Comparison of ENCODE assay signal across 20 cellular contexts in the genomic region with DNA sequence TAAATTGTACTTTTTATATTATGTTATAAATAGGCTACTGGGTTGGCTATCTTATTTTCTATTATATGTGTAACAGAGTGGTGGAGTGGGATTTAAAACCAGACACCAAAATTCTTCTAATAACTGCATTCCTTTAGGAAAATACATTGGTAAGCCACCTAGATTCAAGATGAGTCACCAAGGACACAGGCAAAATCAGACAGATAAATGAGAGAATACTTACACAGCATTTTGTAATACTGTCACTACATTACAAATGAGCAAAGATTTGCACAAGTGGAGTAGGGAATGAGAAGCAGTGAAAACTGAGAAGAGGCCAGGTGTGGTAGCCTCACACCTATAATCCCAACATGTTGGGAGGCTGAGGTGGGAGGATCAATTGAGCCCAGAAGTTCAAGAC. TPM values are rescaled to one million over a fixed set of nuclear protein-coding genes. Genes with fewer than 3 reads are reported as not detected.
DNase-seq lines count a peak whose midpoint lies in the region; ATAC-seq, FAIRE-seq and TF ChIP-seq lines count a peak whose summit lies in the region.
"Had no signal": no experiment of that assay in that cellular context is flagged by ENCODE, and none has a peak within 500 bp of the region (broad histone marks: within the 10 kb centered on the region; RNA-seq: fewer than 3 reads in every experiment).

No MANE protein-coding gene starts in this region.

- H3K9me3 ChIP-seq in SK-N-SH = no peaks in the 10 kb centered on the region
- H3K9me3 ChIP-seq in GM12878 (replicated peaks; ENCODE audit: control insufficient read depth, insufficient read depth, low read length) = no peaks in the 10 kb centered on the region
- H3K9me3 ChIP-seq in transverse colon = no peaks in the 10 kb centered on the region
- H3K9me3 ChIP-seq in CD8-positive, alpha-beta T cell (ENCODE audit: low read length) = no peaks in the 10 kb centered on the region
- H3K9me3 ChIP-seq: MG63 had no signal

- no peak overlapping the region for H3K27ac ChIP-seq in SK-N-SH (ENCODE audit: low read depth in 2 of 2, low read length in 1 of 2)
- H3K27ac ChIP-seq in GM12878 (ENCODE audit: control insufficient read depth, insufficient read depth) = no peak overlapping the region
- no peak overlapping the region for H3K27ac ChIP-seq in transverse colon
- H3K27ac ChIP-seq in CD8-positive, alpha-beta T cell (ENCODE audit: low read depth, low read length) = no peak overlapping the region
- H3K27ac ChIP-seq: 22Rv1, C4-2B, KMS-11 had no signal

- no peak overlapping the region for H3K4me3 Mint-ChIP-seq in activated T-cell treated with anti-CD3 and anti-CD28 coated beads, Interleukin-2, amount 50 U/mL, for 24 hours
- no peak overlapping the region for H3K4me3 Mint-ChIP-seq in CD8-positive, alpha-beta T cell
- H3K4me3 Mint-ChIP-seq: HFFc6 had no signal

- no peak for FAIRE-seq in GM12878 (lab: Jason Lieb, UNC)
- FAIRE-seq: G401.6, H1 had no signal

- H3K4me2 ChIP-seq in SK-N-SH (no peak overlapping the region), GM12878 (ENCODE audit: control insufficient read depth, insufficient read depth) (no peak overlapping the region)
- H3K4me2 ChIP-seq: KMS-11 had no signal

- no peaks in the 10 kb centered on the region for H3K27me3 Mint-ChIP-seq in activated T-cell treated with anti-CD3 and anti-CD28 coated beads, Interleukin-2, amount 50 U/mL, for 24 hours
- peaks cover 2% of the 10 kb centered on the region for H3K27me3 Mint-ChIP-seq in CD8-positive, alpha-beta T cell (ENCODE audit: low read depth)

- RAD21 ChIA-PET in GM12878 (lab: Charles Lee; ENCODE audit: unreplicated experiment) = no interaction called here

- H3K27me3 ChIP-seq in SK-N-SH (ENCODE audit: insufficient read depth) (no peaks in the 10 kb centered on the region; the same call in 1 of the 2 replicates), GM12878 (replicated peaks in 1 of 2; ENCODE audit: control insufficient read depth in 2 of 2, insufficient read depth in 2 of 2, low read length in 1 of 2) (no peaks in the 10 kb centered on the region), transverse colon (no peaks in the 10 kb centered on the region)
- H3K27me3 ChIP-seq in CD8-positive, alpha-beta T cell (ENCODE audit: insufficient read depth, low read length) = no peaks in the 10 kb centered on the region
- H3K27me3 ChIP-seq: MG63 had no signal

- SMC1A ChIA-PET in GM12878 (lab: Charles Lee; ENCODE audit: uncharacterized antibody, unreplicated experiment) = interaction anchor here (5.3 kb wide), 1 partner anchor 12 kb away, joined by 30 read pairs; no protein-coding TSS in a partner anchor

- TF ChIP-seq RAD21 in SK-N-SH (IDR thresholded peaks at IDR 0.05; ENCODE audit: low read length) = no peak
- no peak for TF ChIP-seq RAD21 in GM12878 (IDR thresholded peaks at IDR 0.05; ENCODE audit: insufficient read depth, low read depth, low read length)

- no peaks in the 10 kb centered on the region for H3K4me1 Mint-ChIP-seq in activated T-cell treated with anti-CD3 and anti-CD28 coated beads, Interleukin-2, amount 50 U/mL, for 24 hours (ENCODE audit: low read depth)
- no peaks in the 10 kb centered on the region for H3K4me1 Mint-ChIP-seq in CD8-positive, alpha-beta T cell (ENCODE audit: low read depth)

- H3K9me2 ChIP-seq in SK-N-SH = no peaks in the 10 kb centered on the region

- POLR2A ChIA-PET in SK-N-SH (lab: Yijun Ruan, JAX) (no interaction called here), GM12878 (lab: Charles Lee) (interaction anchor here (0.5 kb wide), 1 partner anchor 9 kb away, joined by 6 read pairs; no protein-coding TSS in a partner anchor)
- POLR2A ChIA-PET in CD8-positive, alpha-beta T cell (lab: Charles Lee) = interaction anchor here (0.6 kb wide), 1 partner anchor 9 kb away, joined by 3 read pairs; no protein-coding TSS in a partner anchor

- TF ChIP-seq CTCF in SK-N-SH (IDR thresholded peaks at IDR 0.05) (no peak), GM12878 (IDR thresholded peaks at IDR 0.05 in 2 of 3, conservative IDR thresholded peaks at IDR 0.05 in 1 of 3; ENCODE audit: control insufficient read depth in 2 of 3, extremely low read depth in 1 of 3, insufficient read depth in 1 of 3, low read depth in 3 of 3, low read length in 3 of 3) (no peak), transverse colon (IDR thresholded peaks at IDR 0.05) (no peak)
- no peak for TF ChIP-seq CTCF in CD8-positive, alpha-beta T cell (IDR thresholded peaks at IDR 0.05)

- TF ChIP-seq POLR2A in GM12878 (IDR thresholded peaks at IDR 0.05; ENCODE audit: low read depth, low read length) (no peak), transverse colon (IDR thresholded peaks at IDR 0.05) (no peak)

- H3K36me3 ChIP-seq in SK-N-SH (replicated peaks in 1 of 2; ENCODE audit: control insufficient read depth in 1 of 2, insufficient read depth in 2 of 2, low read length in 1 of 2) (no peaks in the 10 kb centered on the region), GM12878 (ENCODE audit: control insufficient read depth in 2 of 2, insufficient read depth in 2 of 2, low read length in 1 of 2) (no peaks in the 10 kb centered on the region), transverse colon (no peaks in the 10 kb centered on the region)
- H3K36me3 ChIP-seq in CD8-positive, alpha-beta T cell (ENCODE audit: insufficient read depth, low read length) = no peaks in the 10 kb centered on the region
- H3K36me3 ChIP-seq: MG63 had no signal

- BruUV-seq in GM12878 (replicated peaks; lab: Mats Ljungman, UMichigan) = no TSS peak

- H3K79me2 ChIP-seq in SK-N-SH (ENCODE audit: insufficient read depth) (no peaks in the 10 kb centered on the region), GM12878 (ENCODE audit: control insufficient read depth, insufficient read depth, low read length) (no peaks in the 10 kb centered on the region)

- H2AFZ ChIP-seq in SK-N-SH (ENCODE audit: low read depth) (no peak overlapping the region), GM12878 (ENCODE audit: control insufficient read depth, low read depth, low read length) (no peak overlapping the region)

- no peak overlapping the region for H3K4me3 ChIP-seq in SK-N-SH (ENCODE audit: low read depth in 2 of 2, low read length in 1 of 2)
- no peak overlapping the region for H3K4me3 ChIP-seq in GM12878
- H3K4me3 ChIP-seq in transverse colon = no peak overlapping the region
- no peak overlapping the region for H3K4me3 ChIP-seq in CD8-positive, alpha-beta T cell (ENCODE audit: low read depth, low read length)
- H3K4me3 ChIP-seq: MG63 had no signal

- CTCF ChIA-PET in SK-N-SH (lab: Yijun Ruan, JAX) (no interaction called here), GM12878 (lab: Yijun Ruan, JAX) (no interaction called here)
- CTCF ChIA-PET in CD8-positive, alpha-beta T cell (lab: Charles Lee) = no interaction called here

- TF ChIP-seq EP300 in SK-N-SH (IDR thresholded peaks at IDR 0.05; ENCODE audit: borderline replicate concordance in 1 of 2, low read depth in 1 of 2, low read length in 1 of 2) (no peak), GM12878 (IDR thresholded peaks at IDR 0.05; ENCODE audit: borderline replicate concordance in 1 of 2, control insufficient read depth in 1 of 2, low read depth in 2 of 2, low read length in 2 of 2) (no peak), transverse colon (IDR thresholded peaks at IDR 0.05; ENCODE audit: low read depth) (no peak)

- H3K36me3 Mint-ChIP-seq in activated T-cell treated with anti-CD3 and anti-CD28 coated beads, Interleukin-2, amount 50 U/mL, for 24 hours (ENCODE audit: low read depth) = no peaks in the 10 kb centered on the region
- H3K36me3 Mint-ChIP-seq in CD8-positive, alpha-beta T cell = no peaks in the 10 kb centered on the region

- ATAC-seq in SK-N-SH treated with all-trans-retinoic acid at 6 μM for 48 hours (no peak; the same call in 2 of the 3 replicates), GM12878 (no peak), GM19452 (IDR thresholded peaks at IDR 0.05; ENCODE audit: unreplicated experiment) (no peak)
- ATAC-seq in CD8-positive, alpha-beta T cell = no peak
- ATAC-seq: PC-3 had no signal

- H4K20me1 ChIP-seq in SK-N-SH (ENCODE audit: insufficient read depth) (no peaks in the 10 kb centered on the region), GM12878 (ENCODE audit: control insufficient read depth, insufficient read depth) (no peaks in the 10 kb centered on the region)

- no peak overlapping the region for H3K27ac Mint-ChIP-seq in activated T-cell treated with anti-CD3 and anti-CD28 coated beads, Interleukin-2, amount 50 U/mL, for 24 hours
- H3K27ac Mint-ChIP-seq in CD8-positive, alpha-beta T cell = no peak overlapping the region
- H3K27ac Mint-ChIP-seq: HFFc6 had no signal

- intact Hi-C loops in GM12878 (cut with micrococcal nuclease; ENCODE audit: unreplicated experiment) = no loop called here
- intact Hi-C loops in transverse colon (cut with DNase I; ENCODE audit: low total_unique reads) = loop anchor here (10.0 kb wide), 1 partner anchor 382 kb away; no protein-coding TSS in a partner anchor
- intact Hi-C loops in CD8-positive, alpha-beta T cell (cut with DNase I, micrococcal nuclease) = no loop called here

- no peaks in the 10 kb centered on the region for H3K9me3 Mint-ChIP-seq in activated T-cell treated with anti-CD3 and anti-CD28 coated beads, Interleukin-2, amount 50 U/mL, for 24 hours
- no peaks in the 10 kb centered on the region for H3K9me3 Mint-ChIP-seq in CD8-positive, alpha-beta T cell
- H3K9me3 Mint-ChIP-seq: HFFc6 had no signal

- DNase-seq in SK-N-SH (no peak), GM12878 (ENCODE audit: low read depth, low spot score) (no peak), iris pigment epithelial cell (ENCODE audit: low read depth) (peak; percentile 72), transverse colon (no peak)
- no peak for DNase-seq in activated T-cell treated with anti-CD3 and anti-CD28 coated beads, Interleukin-2, amount 50 U/mL, for 24 hours
- DNase-seq in CD8-positive, alpha-beta T cell = no peak
- DNase-seq: COR-L47, HFFc6, MG63, NCI-H1105, NCI-H187, NCI-H446, PC-3 had no signal

- in situ Hi-C loops in GM12878 (cut with MboI) (no loop called here), transverse colon (cut with MboI; ENCODE audit: low pct_ligation_motif_present in 1 of 4, low pct_unique_long_range_greater_than_20kb in 1 of 4, low sequenced_read_pairs in 3 of 4) (no loop called here)

- H3K9ac ChIP-seq in SK-N-SH (no peak overlapping the region), GM12878 (ENCODE audit: control insufficient read depth, insufficient read depth, low read length) (no peak overlapping the region)
- H3K9ac ChIP-seq: KMS-11 had no signal

- H3F3A ChIP-seq in SK-N-SH (replicated peaks; ENCODE audit: insufficient read depth) = no peaks in the 10 kb centered on the region

- no peaks in the 10 kb centered on the region; a peak in 2 of 4 replicates for H3K4me1 ChIP-seq in SK-N-SH (ENCODE audit: control insufficient read depth in 1 of 2, insufficient read depth in 2 of 2, low read depth in 1 of 2, low read length in 1 of 2)
- H3K4me1 ChIP-seq in GM12878 (ENCODE audit: control insufficient read depth, insufficient read depth, low read length) = no peaks in the 10 kb centered on the region
- H3K4me1 ChIP-seq in transverse colon = peaks cover 0 to 5% (median 0%) of the 10 kb centered on the region in 4 donors
- H3K4me1 ChIP-seq in CD8-positive, alpha-beta T cell (ENCODE audit: insufficient read depth, low read length) = no peaks in the 10 kb centered on the region

RNA-seq across cellular contexts. Expression of a gene that starts 6.2 kb away (rescaled TPM):
- 4.8 and 8.4 TPM in 2 replicates for polyA plus RNA-seq in SK-N-SH (2012; rRNA removed)
- polyA plus RNA-seq in SK-N-SH (2012; cell fraction: cytosol; rRNA removed) = 7.6 TPM in 2 replicates
- polyA plus RNA-seq in SK-N-SH (2012; cell fraction: nucleus; rRNA removed) = 2.0 and 8.8 TPM in 2 replicates
- 18.2 and 20.4 TPM in 2 replicates for total RNA-seq in GM12878 (2013; cell fraction: nucleolus; rRNA removed)
- 20.9 and 22.1 TPM in 2 replicates for total RNA-seq in GM12878 (2014; rRNA removed)
- total RNA-seq in GM12878 (2014; rRNA removed; fragmentation: Illumina TruSeq; extraction: Trizol) = 48.3 and 50.0 TPM in 2 replicates
- total RNA-seq in GM12878 (2021) = 35.6 and 36.2 TPM in 2 replicates
- polyA plus RNA-seq in GM12878 (2011; ENCODE audit: low read depth) = 10.0 TPM
- 52.2 and 63.5 TPM in 2 replicates for polyA plus RNA-seq in GM12878 (2011; rRNA removed)
- polyA plus RNA-seq in GM12878 (2011; cell fraction: cytosol; rRNA removed) = 31.9 and 34.3 TPM in 2 replicates
- polyA plus RNA-seq in GM12878 (2011; cell fraction: nucleus; rRNA removed) = 33.9 and 42.0 TPM in 2 replicates
- 10.0 and 14.3 TPM in 2 replicates for polyA plus RNA-seq in GM12878 (2012)
- 74.6 and 105 TPM in 2 replicates for polyA plus RNA-seq in GM12878 (2014; fragmentation: Illumina TruSeq; extraction: Trizol)
- polyA plus RNA-seq in GM12878 (2014; fragmentation: Nextera tagmentation; extraction: Ambion mirVana) = 10 to 100 TPM; 17.6 to 20.9 TPM
- 34.4 and 35.9 TPM in 2 replicates for polyA plus RNA-seq in GM12878 (2014; rRNA removed)
- polyA plus RNA-seq in GM12878 (2016; fragmentation: Nextera tagmentation; extraction: Ambion mirVana) = 10 to 100 TPM; 59.7 to 65.9 TPM
- 44.0 and 81.4 TPM in 2 replicates for polyA minus RNA-seq in GM12878 (2011; rRNA and poly(A)+ RNA removed)
- 24.3 and 33.4 TPM in 2 replicates for polyA minus RNA-seq in GM12878 (2011; cell fraction: cytosol; rRNA and poly(A)+ RNA removed)
- 9.1 and 14.5 TPM in 2 replicates for polyA minus RNA-seq in GM12878 (2011; cell fraction: nucleus; rRNA and poly(A)+ RNA removed)
- 10 to 100 TPM; 14.1 to 27.6 (median 18.2) TPM for total RNA-seq in transverse colon
- 10 to 100 TPM; 16.2 to 20.1 TPM for total RNA-seq in CD8-positive, alpha-beta T cell

RNA-seq across cellular contexts. Expression of a gene that starts 54.7 kb away (rescaled TPM):
- polyA plus RNA-seq in SK-N-SH (2012; rRNA removed) (1.8 and 3.1 TPM in 2 replicates), GM12878 (2011; rRNA removed) (1.4 and 1.7 TPM in 2 replicates), GM12878 (2014; fragmentation: Illumina TruSeq; extraction: Trizol) (0.24 TPM in 1 of 2 replicates, not detected in the other), GM12878 (2014; fragmentation: Nextera tagmentation; extraction: Ambion mirVana) (under 1 TPM; 0.13 to 0.37 TPM), GM12878 (2014; rRNA removed) (not detected in 2 replicates), GM12878 (2016; fragmentation: Nextera tagmentation; extraction: Ambion mirVana) (under 1 TPM in 1 of 2 experiments, not detected in 1; 0.25 TPM)
- 3.0 and 3.9 TPM in 2 replicates for polyA plus RNA-seq in SK-N-SH (2012; cell fraction: cytosol; rRNA removed)
- polyA plus RNA-seq in SK-N-SH (2012; cell fraction: nucleus; rRNA removed) = 0.89 and 3.0 TPM in 2 replicates
- total RNA-seq in GM12878 (2013; cell fraction: nucleolus; rRNA removed) = 0.23 TPM in 1 of 2 replicates, not detected in the other
- total RNA-seq in GM12878 (2014; rRNA removed) (0.22 TPM in 1 of 2 replicates, not detected in the other), GM12878 (2014; rRNA removed; fragmentation: Illumina TruSeq; extraction: Trizol) (0.13 TPM in 1 of 2 replicates, not detected in the other), GM12878 (2021) (not detected in 2 replicates), transverse colon (under 1 TPM in 2 of 4 donors, not detected in 2; 0.48 to 0.55 TPM)
- polyA plus RNA-seq in GM12878 (2011; ENCODE audit: low read depth) = not detected
- 0.38 and 0.46 TPM in 2 replicates for polyA plus RNA-seq in GM12878 (2011; cell fraction: cytosol; rRNA removed)
- polyA plus RNA-seq in GM12878 (2011; cell fraction: nucleus; rRNA removed) = 1.5 TPM in 2 replicates
- not detected in 2 replicates for polyA plus RNA-seq in GM12878 (2012)
- polyA minus RNA-seq in GM12878 (2011; rRNA and poly(A)+ RNA removed) = 0.80 and 0.82 TPM in 2 replicates
- polyA minus RNA-seq in GM12878 (2011; cell fraction: cytosol; rRNA and poly(A)+ RNA removed) = not detected in 2 replicates
- 1.1 and 2.1 TPM in 2 replicates for polyA minus RNA-seq in GM12878 (2011; cell fraction: nucleus; rRNA and poly(A)+ RNA removed)
- not detected for total RNA-seq in CD8-positive, alpha-beta T cell
